Comparison of ENCODE assay signal across 8 cellular contexts in genomic region chr1:230167419-230167852, GRCh38.
DNase-seq lines count a peak whose midpoint lies in the region; ATAC-seq and TF ChIP-seq lines count a peak whose summit lies in the region.

No MANE protein-coding gene starts in this region.

- no peaks in the 10 kb centered on the region for H3K36me3 ChIP-seq in body of pancreas (replicated peaks in 1 of 2; ENCODE audit: insufficient read depth in 1 of 2, low read depth in 2 of 2)
- H3K36me3 ChIP-seq in testis (ENCODE audit: low read depth, missing control alignments), result no peaks in the 10 kb centered on the region

- H3K27ac ChIP-seq in body of pancreas (no peak overlapping the region), testis (no peak overlapping the region)

- H3K27me3 ChIP-seq in body of pancreas, result no peaks in the 10 kb centered on the region
- no peaks in the 10 kb centered on the region for H3K27me3 ChIP-seq in testis

- TF ChIP-seq POLR2A in body of pancreas (IDR thresholded peaks at IDR 0.05), result no peak
- TF ChIP-seq POLR2A in testis (IDR thresholded peaks at IDR 0.05), result no peak

- WGBS in body of pancreas, 2 donors, result 78 to 87% methylated on average over 12 of the region's 12 CpGs
- 82 to 84% methylated on average over 12 of the region's 12 CpGs for WGBS in testis, 2 donors

- ATAC-seq in body of pancreas, result peak; percentile 18

- TF ChIP-seq CTCF in body of pancreas (IDR thresholded peaks at IDR 0.05) (peak; percentile 26 to 73 (median 43)), testis (IDR thresholded peaks at IDR 0.05) (peak in 2 of 3 experiments; percentile 62 to 63)

- H3K9me3 ChIP-seq in body of pancreas, result no peaks in the 10 kb centered on the region
- no peaks in the 10 kb centered on the region for H3K9me3 ChIP-seq in testis

- DNase-seq in NCI-H2107 treated with DMSO at 0.1 percent for 48 hours (lab: John Stamatoyannopoulos, UW; ENCODE audit: unreplicated experiment) (peak; percentile 64), NCI-H2107 (lab: John Stamatoyannopoulos, UW) (no peak), HuH-7 (ENCODE audit: low spot score) (peak; percentile 66), SKM-1 treated with dmso at 0.1 percent for 144 hours (lab: John Stamatoyannopoulos, UW; ENCODE audit: unreplicated experiment) (peak; percentile 88), body of pancreas (no peak), left kidney (ENCODE audit: low read depth, low spot score) (peak; percentile 81), testis (peak; percentile 23), inferior parietal cortex (ENCODE audit: extremely low spot score) (no peak)

- H3K4me1 ChIP-seq in body of pancreas, result peaks cover 66% of the 10 kb centered on the region
- H3K4me1 ChIP-seq in testis, result peaks cover 30% of the 10 kb centered on the region

- intact Hi-C loops in body of pancreas (cut with DNase I), result no loop called here
- intact Hi-C loops in testis (cut with DNase I; ENCODE audit: low total_unique reads), result no loop called here

- H3K4me3 ChIP-seq in body of pancreas (no peak overlapping the region), testis (no peak overlapping the region)

Comparison
In these comparisons a context has a peak if more than half of its experiments do, and no peak if none do; other contexts are left out.
1. DNase-seq: peak in NCI-H2107 treated with DMSO at 0.1 percent for 48 hours (single experiment), HuH-7 (single experiment), SKM-1 treated with dmso at 0.1 percent for 144 hours (single experiment), left kidney (single experiment) and testis (single experiment); none in NCI-H2107 (single experiment), body of pancreas (0 of 4) and inferior parietal cortex (single experiment).